ENCODE assay signal across 11 cellular contexts in genomic region chr14:100104006-100104352, GRCh38. TPM values are rescaled to one million over a fixed set of nuclear protein-coding genes. Genes with fewer than 3 reads are reported as not detected.
DNase-seq lines count a peak whose midpoint lies in the region; ATAC-seq and TF ChIP-seq lines count a peak whose summit lies in the region.
"Had no signal": no experiment of that assay in that cellular context is flagged by ENCODE, and none has a peak within 500 bp of the region (broad histone marks: within the 10 kb centered on the region; RNA-seq: fewer than 3 reads in every experiment).

No MANE protein-coding gene starts in this region.

- 48 to 70% methylated on average over 2 of the region's 4 CpGs for WGBS in gastroesophageal sphincter (ENCODE audit: low coverage in 1 of 2), 2 donors
- 74 to 77% (median 74%) methylated on average over 4 of the region's 4 CpGs for WGBS in stomach, 5 donors

- intact Hi-C loops in activated CD4-positive, alpha-beta memory T cell treated with anti-CD3 and anti-CD28 coated beads for 36 hours (cut with micrococcal nuclease), result loop anchor here (1.0 kb wide), 1 partner anchor 36 kb away; no protein-coding TSS in a partner anchor
- intact Hi-C loops in stomach (cut with DNase I; ENCODE audit: low total_unique reads), result no loop called here

- H3K4me1 ChIP-seq in gastroesophageal sphincter (peaks cover 0 to 76% (median 37%) of the 10 kb centered on the region in 3 donors), stomach (peaks cover 22 to 72% (median 57%) of the 10 kb centered on the region in 4 donors)

- POLR2A ChIA-PET in activated CD4-positive, alpha-beta memory T cell treated with anti-CD3 and anti-CD28 coated beads for 36 hours (lab: Charles Lee), result interaction anchor here (0.8 to 11.3 kb wide), 7 partner anchors 13 to 45 kb away, joined by 3 to 200 read pairs (median 9); partner anchors contain the start of gene EVL

- H3K27ac ChIP-seq in gastroesophageal sphincter (peak overlapping the region in 3 of 4 donors; percentile 20 to 68 (median 54)), stomach (peak overlapping the region in 3 of 5 donors; percentile 43 to 65 (median 44))

- H3K27me3 ChIP-seq in gastroesophageal sphincter (no peaks in the 10 kb centered on the region), stomach (no peaks in the 10 kb centered on the region)

- H3K4me3 ChIP-seq in gastroesophageal sphincter, result no peak overlapping the region
- H3K4me3 ChIP-seq in stomach, result no peak overlapping the region

- no peak for TF ChIP-seq POLR2A in gastroesophageal sphincter (IDR thresholded peaks at IDR 0.05)
- no peak for TF ChIP-seq POLR2A in stomach (IDR thresholded peaks at IDR 0.05)

- no peaks in the 10 kb centered on the region for H3K9me3 Mint-ChIP-seq in activated T-cell treated with anti-CD3 and anti-CD28 coated beads, Interleukin-2, amount 50 U/mL, for 4 hours
- H3K9me3 Mint-ChIP-seq in activated CD4-positive, alpha-beta memory T cell treated with anti-CD3 and anti-CD28 coated beads for 36 hours, result no peaks in the 10 kb centered on the region

- H3K36me3 Mint-ChIP-seq in activated T-cell treated with anti-CD3 and anti-CD28 coated beads, Interleukin-2, amount 50 U/mL, for 4 hours (ENCODE audit: insufficient read depth), result peaks cover 44% of the 10 kb centered on the region
- H3K36me3 Mint-ChIP-seq in activated CD4-positive, alpha-beta memory T cell treated with anti-CD3 and anti-CD28 coated beads for 36 hours, result peaks cover 35% of the 10 kb centered on the region

- H3K4me1 Mint-ChIP-seq in activated T-cell treated with anti-CD3 and anti-CD28 coated beads, Interleukin-2, amount 50 U/mL, for 4 hours (ENCODE audit: low read depth), result peaks cover 92% of the 10 kb centered on the region
- H3K4me1 Mint-ChIP-seq in activated CD4-positive, alpha-beta memory T cell treated with anti-CD3 and anti-CD28 coated beads for 36 hours (ENCODE audit: low read depth), result peaks cover 93% of the 10 kb centered on the region

- no peak for ATAC-seq in activated T-cell treated with anti-CD3 and anti-CD28 coated beads, Interleukin-2, amount 50 U/mL, for 4 hours
- ATAC-seq in gastroesophageal sphincter, result no peak
- ATAC-seq in GM21515 (IDR thresholded peaks at IDR 0.05; ENCODE audit: unreplicated experiment), result no peak

- H3K27me3 Mint-ChIP-seq in activated T-cell treated with anti-CD3 and anti-CD28 coated beads, Interleukin-2, amount 50 U/mL, for 4 hours (ENCODE audit: low read depth), result no peaks in the 10 kb centered on the region
- no peaks in the 10 kb centered on the region for H3K27me3 Mint-ChIP-seq in activated CD4-positive, alpha-beta memory T cell treated with anti-CD3 and anti-CD28 coated beads for 36 hours

- peak overlapping the region; percentile 90 for H3K27ac Mint-ChIP-seq in activated CD4-positive, alpha-beta memory T cell treated with anti-CD3 and anti-CD28 coated beads for 36 hours

- DNase-seq in activated T-cell treated with anti-CD3 and anti-CD28 coated beads, Interleukin-2, amount 50 U/mL, for 4 hours, result no peak
- no peak for DNase-seq in activated T-cell treated with anti-CD3 and anti-CD28 coated beads, Interleukin-2, amount 50 U/mL, for 1 hour
- DNase-seq in activated CD4-positive, alpha-beta memory T cell treated with anti-CD3 and anti-CD28 coated beads for 36 hours, result no peak
- DNase-seq in stomach (no peak), NCI-H2029 (lab: John Stamatoyannopoulos, UW) (no peak), mucosa of gallbladder (ENCODE audit: low spot score) (no peak)
- DNase-seq: activated gamma-delta T cell treated with Interleukin-2 at 50 U/mL for 16 hours, GOT3, NCI-H2171 treated with DMSO at 0.1 percent for 48 hours had no signal

- CTCF ChIA-PET in activated CD4-positive, alpha-beta memory T cell treated with anti-CD3 and anti-CD28 coated beads for 36 hours (lab: Charles Lee), result interaction anchor here (1.0 to 16.3 kb wide), 12 partner anchors 11 to 122 kb away, joined by 3 to 573 read pairs (median 5); partner anchors contain the start of gene EVL

- H3K36me3 ChIP-seq in gastroesophageal sphincter (no peaks in the 10 kb centered on the region), stomach (peaks cover 0 to 8% (median 3%) of the 10 kb centered on the region in 4 donors)

- no peak for TF ChIP-seq CTCF in gastroesophageal sphincter (IDR thresholded peaks at IDR 0.05)
- TF ChIP-seq CTCF in stomach (IDR thresholded peaks at IDR 0.05), result no peak

- peak overlapping the region; percentile 50 for H3K4me3 Mint-ChIP-seq in activated T-cell treated with anti-CD3 and anti-CD28 coated beads, Interleukin-2, amount 50 U/mL, for 4 hours
- peak overlapping the region; percentile 67 for H3K4me3 Mint-ChIP-seq in activated CD4-positive, alpha-beta memory T cell treated with anti-CD3 and anti-CD28 coated beads for 36 hours

- H3K9me3 ChIP-seq in gastroesophageal sphincter (no peaks in the 10 kb centered on the region), stomach (no peaks in the 10 kb centered on the region)

- no peak for TF ChIP-seq EP300 in gastroesophageal sphincter (IDR thresholded peaks at IDR 0.05)
- no peak for TF ChIP-seq EP300 in stomach (IDR thresholded peaks at IDR 0.05)

RNA-seq across cellular contexts. Expression of gene EVL, which starts 38.8 kb away (rescaled TPM):
- total RNA-seq in activated T-cell treated with anti-CD3 and anti-CD28 coated beads, Interleukin-2, amount 50 U/mL, for 4 hours, result 100 to 1,000 TPM in 2 of 3 donors, 10 to 100 TPM in 1; 79.4 to 112 (median 107) TPM
- total RNA-seq in activated CD4-positive, alpha-beta memory T cell treated with anti-CD3 and anti-CD28 coated beads for 36 hours, result 100 to 1,000 TPM; 174 to 180 TPM
- total RNA-seq in gastroesophageal sphincter (10 to 100 TPM; 36.1 to 42.6 (median 38.5) TPM), stomach (100 to 1,000 TPM in 1 of 5 donors, 10 to 100 TPM in 4; 23.3 to 111 (median 32.6) TPM), mucosa of gallbladder (89.1 TPM)
- 10 to 100 TPM; 35.7 to 64.9 (median 43.7) TPM for polyA plus RNA-seq in stomach

RNA-seq across cellular contexts. Expression of gene DEGS2, which starts 55.5 kb away (rescaled TPM):
- total RNA-seq in activated T-cell treated with anti-CD3 and anti-CD28 coated beads, Interleukin-2, amount 50 U/mL, for 4 hours, result under 1 TPM; 0.19 to 0.40 (median 0.40) TPM
- 1 to 10 TPM; 1.1 to 1.3 TPM for total RNA-seq in activated CD4-positive, alpha-beta memory T cell treated with anti-CD3 and anti-CD28 coated beads for 36 hours
- total RNA-seq in gastroesophageal sphincter (under 1 TPM; 0.16 to 0.94 (median 0.68) TPM), stomach (10 to 100 TPM in 4 of 5 donors, 1 to 10 TPM in 1; 1.2 to 53.0 (median 25.0) TPM), mucosa of gallbladder (149 TPM)
- 1 to 10 TPM; 4.3 to 8.6 (median 7.7) TPM for polyA plus RNA-seq in stomach
